In genomic region chr15:74937602-74938371, GRCh38 we compare ENCODE assay signal across 1 cellular context.
TF ChIP-seq lines count a peak whose summit lies in the region.

Gene COX5A (minus strand): TSS chr15:74938073. CDS start chr15:74938014, 59 bp downstream.

TF ChIP-seq in HEK293, 187 proteins besides CTCF, POLR2A, EP300 and RAD21 (continued from another document and continues in another):
- TF ChIP-seq ATF2 (tag by site-specific recombination; IDR thresholded peaks at IDR 0.05; ENCODE audit: low read depth) (peak; percentile 41; the same call in 1 of the 2 replicates), ZSCAN23 (tag by site-specific recombination; IDR thresholded peaks at IDR 0.05) (no peak), ZBTB26 (tag by site-specific recombination; optimal IDR thresholded peaks at IDR 0.05) (peak; percentile 99), ZNF133 (tag by site-specific recombination; IDR thresholded peaks at IDR 0.05) (no peak), ZNF280C (tag by site-specific recombination; IDR thresholded peaks at IDR 0.05) (no peak), ZNF140 (tag by site-specific recombination; IDR thresholded peaks at IDR 0.05) (no peak), ZNF624 (tag by site-specific recombination; IDR thresholded peaks at IDR 0.05) (no peak), KLF16 (tag by site-specific recombination; IDR thresholded peaks at IDR 0.05) (peak; percentile 87), ZNF677 (tag by site-specific recombination; IDR thresholded peaks at IDR 0.05) (0 out of 2 replicates have a peak, but pooled peaks have one; percentile 17), MYNN (tag by site-specific recombination; IDR thresholded peaks at IDR 0.05; ENCODE audit: borderline replicate concordance) (peak; percentile 44; the same call in 1 of the 2 replicates), ZNF707 (tag by site-specific recombination; IDR thresholded peaks at IDR 0.05) (no peak), ZNF629 (tag by site-specific recombination; IDR thresholded peaks at IDR 0.05) (peak; percentile 9; the same call in 1 of the 2 replicates), PRDM6 (tag by site-specific recombination; IDR thresholded peaks at IDR 0.05) (no peak; the same call in 1 of the 2 replicates), KLF1 (tag by site-specific recombination; IDR thresholded peaks at IDR 0.05) (peak; percentile 45; the same call in 1 of the 2 replicates), ZNF302 (tag by site-specific recombination; IDR thresholded peaks at IDR 0.05; ENCODE audit: low read depth) (no peak), ZNF747 (tag by site-specific recombination; IDR thresholded peaks at IDR 0.05) (no peak), ZNF610 (tag by site-specific recombination; IDR thresholded peaks at IDR 0.05; ENCODE audit: borderline replicate concordance) (no peak; the same call in 1 of the 2 replicates), ZNF830 (tag by site-specific recombination; IDR thresholded peaks at IDR 0.05; ENCODE audit: low read depth) (no peak), OSR2 (tag by site-specific recombination; IDR thresholded peaks at IDR 0.05) (peak; percentile 35; the same call in 1 of the 2 replicates), ZNF544 (tag by site-specific recombination; IDR thresholded peaks at IDR 0.05) (no peak), ZNF785 (tag by site-specific recombination; IDR thresholded peaks at IDR 0.05) (no peak), ZNF48 (tag by site-specific recombination; IDR thresholded peaks at IDR 0.05) (no peak), ZNF513 (tag by site-specific recombination; IDR thresholded peaks at IDR 0.05) (0 out of 2 replicates have a peak, but pooled peaks have one; percentile 8), ZBTB49 (tag by site-specific recombination; IDR thresholded peaks at IDR 0.05; ENCODE audit: low read depth) (no peak), INSM2 (tag by site-specific recombination; IDR thresholded peaks at IDR 0.05) (no peak; the same call in 1 of the 2 replicates), ZNF701 (tag by site-specific recombination; IDR thresholded peaks at IDR 0.05) (no peak), ZNF223 (tag by site-specific recombination; IDR thresholded peaks at IDR 0.05) (peak; percentile 30; the same call in 1 of the 2 replicates), ZNF837 (tag by site-specific recombination; IDR thresholded peaks at IDR 0.05) (no peak), ZNF473 (tag by site-specific recombination; IDR thresholded peaks at IDR 0.05) (no peak), ZNF433 (tag by site-specific recombination; IDR thresholded peaks at IDR 0.05; ENCODE audit: low read depth) (no peak), ZNF274 (IDR thresholded peaks at IDR 0.05; ENCODE audit: low read length) (no peak), ZNF274 (tag by site-specific recombination; IDR thresholded peaks at IDR 0.05; ENCODE audit: borderline replicate concordance) (no peak), ZNF184 (tag by site-specific recombination; IDR thresholded peaks at IDR 0.05) (peak; percentile 53; the same call in 1 of the 2 replicates), ZNF266 (tag by site-specific recombination; IDR thresholded peaks at IDR 0.05; ENCODE audit: low read depth) (no peak), ZNF239 (tag by site-specific recombination; IDR thresholded peaks at IDR 0.05) (0 out of 2 replicates have a peak, but pooled peaks have one; percentile 31), ZNF416 (tag by site-specific recombination; IDR thresholded peaks at IDR 0.05) (no peak), PBX3 (CRISPR knock-in tag; IDR thresholded peaks at IDR 0.05) (peak; percentile 84; the same call in 1 of the 2 replicates), PRDM10 (tag by site-specific recombination; IDR thresholded peaks at IDR 0.05) (peak; percentile 59), ZNF514 (tag by site-specific recombination; IDR thresholded peaks at IDR 0.05) (no peak), ZNF692 (tag by site-specific recombination; IDR thresholded peaks at IDR 0.05) (peak; percentile 79), OVOL3 (tag by site-specific recombination; IDR thresholded peaks at IDR 0.05) (no peak)
